8 cellular contexts compared by ENCODE assay signal in the genomic region with DNA sequence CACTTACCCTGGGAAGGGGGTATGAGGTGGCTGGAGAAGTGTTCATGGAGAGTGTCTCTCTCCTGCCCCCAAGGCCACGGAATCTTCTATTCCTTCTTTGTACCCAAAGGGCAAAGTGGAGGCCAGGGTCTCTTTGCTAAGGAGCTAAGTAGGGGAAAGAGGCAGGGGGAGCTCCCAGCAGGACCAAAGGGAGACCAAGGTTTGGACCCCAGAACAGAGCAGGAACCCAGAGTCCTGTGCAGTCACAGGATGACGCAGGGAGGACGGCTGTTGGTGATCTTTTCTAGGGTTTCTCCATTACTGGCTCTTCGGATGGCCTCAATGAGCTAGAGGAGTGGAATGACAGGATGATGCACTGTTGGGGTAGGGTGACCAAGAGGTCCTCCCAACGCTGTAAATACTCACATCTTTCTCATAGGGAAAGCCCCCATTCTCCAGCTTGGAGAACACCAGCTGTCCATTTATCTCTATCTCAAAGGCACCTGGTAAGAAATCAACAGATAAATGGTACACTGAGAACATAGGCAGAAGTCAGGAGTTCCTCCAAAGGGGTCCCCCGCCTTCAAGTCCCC. TPM values are rescaled to one million over a fixed set of nuclear protein-coding genes. Genes with fewer than 3 reads are reported as not detected.
DNase-seq lines count a peak whose midpoint lies in the region; ATAC-seq, FAIRE-seq and TF ChIP-seq lines count a peak whose summit lies in the region.

No MANE protein-coding gene starts in this region.

- peaks cover 16% of the 10 kb centered on the region for H3K4me1 Mint-ChIP-seq in activated CD4-positive, alpha-beta T cell treated with anti-CD3 and anti-CD28 coated beads, Interleukin-2, amount 10 ng/mL, durations not matched to agents 24 days and 14 days

- H3K9me3 ChIP-seq in kidney (ENCODE audit: control insufficient read depth in 1 of 2, low read length in 2 of 2): no peaks in the 10 kb centered on the region

- no peak for ATAC-seq in activated naive CD4-positive, alpha-beta T cell treated with anti-CD3 and anti-CD28 coated beads, Interleukin-2, amount 50 U/mL, for 72 hours

- intact Hi-C loops in activated CD4-positive, alpha-beta T cell treated with anti-CD3 and anti-CD28 coated beads, Interleukin-2, amount 10 ng/mL, durations not matched to agents 24 days and 14 days (cut with micrococcal nuclease): no loop called here
- intact Hi-C loops in kidney (cut with DNase I): no loop called here

- peaks cover 8 to 10% of the 10 kb centered on the region in 2 donors for H3K4me1 ChIP-seq in kidney (ENCODE audit: control insufficient read depth in 1 of 2, insufficient read depth in 1 of 2, low read depth in 1 of 2, low read length in 2 of 2)

- H3K4me3 Mint-ChIP-seq in activated CD4-positive, alpha-beta T cell treated with anti-CD3 and anti-CD28 coated beads, Interleukin-2, amount 10 ng/mL, durations not matched to agents 24 days and 14 days: peak overlapping the region; percentile 95

- H3K9me3 Mint-ChIP-seq in activated CD4-positive, alpha-beta T cell treated with anti-CD3 and anti-CD28 coated beads, Interleukin-2, amount 10 ng/mL, durations not matched to agents 24 days and 14 days: no peaks in the 10 kb centered on the region
- H3K9me3 Mint-ChIP-seq in activated naive CD4-positive, alpha-beta T cell treated with anti-CD3 and anti-CD28 coated beads, Interleukin-2, amount 50 U/mL, for 72 hours: no peaks in the 10 kb centered on the region

- H3K9ac ChIP-seq in kidney (ENCODE audit: low read length in 2 of 2): peak overlapping the region; percentile 56 to 82

- peak overlapping the region; percentile 75 to 82 for H3K4me3 ChIP-seq in kidney (ENCODE audit: low read length in 2 of 2)

- no peak for FAIRE-seq in kidney (lab: Jason Lieb, UNC)

- H3K27ac Mint-ChIP-seq in activated CD4-positive, alpha-beta T cell treated with anti-CD3 and anti-CD28 coated beads, Interleukin-2, amount 10 ng/mL, durations not matched to agents 24 days and 14 days: peak overlapping the region; percentile 92
- peak overlapping the region; percentile 92 to 96 for H3K27ac Mint-ChIP-seq in activated naive CD4-positive, alpha-beta T cell treated with anti-CD3 and anti-CD28 coated beads, Interleukin-2, amount 50 U/mL, for 72 hours

- H3K27ac ChIP-seq in kidney (ENCODE audit: low read depth in 2 of 2, low read length in 2 of 2): peak overlapping the region; percentile 78 to 91
- peak overlapping the region; percentile 65 for H3K27ac ChIP-seq in temporal lobe (ENCODE audit: low read depth, low read length)

- TF ChIP-seq CTCF in kidney (IDR thresholded peaks at IDR 0.05; ENCODE audit: borderline replicate concordance, extremely low read depth, insufficient read depth): no peak

- H3K36me3 ChIP-seq in kidney (ENCODE audit: control insufficient read depth in 1 of 2, insufficient read depth in 2 of 2, low read length in 2 of 2): peaks cover 14 to 33% of the 10 kb centered on the region in 2 donors

- no peak for DNase-seq in activated CD4-positive, alpha-beta T cell treated with anti-CD3 and anti-CD28 coated beads, Interleukin-2, amount 10 ng/mL, durations not matched to agents 24 days and 14 days
- DNase-seq in activated CD4-positive, alpha-beta T cell treated with anti-CD3 and anti-CD28 coated beads, Interleukin-2, amount 50 U/mL, for 48 hours: no peak
- no peak for DNase-seq in activated naive CD4-positive, alpha-beta T cell treated with anti-CD3 and anti-CD28 coated beads, Interleukin-2, amount 50 U/mL, for 72 hours (ENCODE audit: low spot score in 2 of 2)
- DNase-seq in kidney (no peak), glomerular visceral epithelial cell (ENCODE audit: extremely low spot score) (no peak), MV-4-11 (lab: John Stamatoyannopoulos, UW) (no peak)
- DNase-seq in stimulated activated CD4-positive, alpha-beta T cell treated with anti-CD3 and anti-CD28 coated beads, Interleukin-4, amount 100 ng/mL, for 1 hour: no peak

- peaks cover 17% of the 10 kb centered on the region for H3K36me3 Mint-ChIP-seq in activated CD4-positive, alpha-beta T cell treated with anti-CD3 and anti-CD28 coated beads, Interleukin-2, amount 10 ng/mL, durations not matched to agents 24 days and 14 days (ENCODE audit: low read depth)
- peaks cover 5 to 17% of the 10 kb centered on the region in 2 donors for H3K36me3 Mint-ChIP-seq in activated naive CD4-positive, alpha-beta T cell treated with anti-CD3 and anti-CD28 coated beads, Interleukin-2, amount 50 U/mL, for 72 hours

- H3K27me3 Mint-ChIP-seq in activated CD4-positive, alpha-beta T cell treated with anti-CD3 and anti-CD28 coated beads, Interleukin-2, amount 10 ng/mL, durations not matched to agents 24 days and 14 days: no peaks in the 10 kb centered on the region

RNA-seq across cellular contexts. Expression of a gene that starts 1.0 kb away (rescaled TPM):
- 29.8 and 33.4 TPM in 2 replicates for total RNA-seq in activated CD4-positive, alpha-beta T cell treated with anti-CD3 and anti-CD28 coated beads, Interleukin-2, amount 10 ng/mL, durations not matched to agents 24 days and 14 days
- total RNA-seq in activated naive CD4-positive, alpha-beta T cell treated with anti-CD3 and anti-CD28 coated beads, Interleukin-2, amount 50 U/mL, for 72 hours: 10 to 100 TPM; 32.2 to 41.1 TPM
- total RNA-seq in kidney (51.6 TPM), temporal lobe (11.1 TPM)
- 186 TPM for polyA plus RNA-seq in kidney (ENCODE audit: insufficient read depth, low read depth, low replicate concordance)

RNA-seq across cellular contexts. Expression of a gene that starts 8.4 kb away (rescaled TPM):
- total RNA-seq in activated CD4-positive, alpha-beta T cell treated with anti-CD3 and anti-CD28 coated beads, Interleukin-2, amount 10 ng/mL, durations not matched to agents 24 days and 14 days: 0.30 TPM in 1 of 2 replicates, not detected in the other
- total RNA-seq in activated naive CD4-positive, alpha-beta T cell treated with anti-CD3 and anti-CD28 coated beads, Interleukin-2, amount 50 U/mL, for 72 hours: 1 to 10 TPM; 3.1 to 3.9 TPM
- total RNA-seq in kidney (72.5 TPM), temporal lobe (0.25 TPM)
- polyA plus RNA-seq in kidney (ENCODE audit: insufficient read depth, low read depth, low replicate concordance): 20.9 TPM

RNA-seq across cellular contexts. Expression of a gene that starts 29.5 kb away (rescaled TPM):
- total RNA-seq in activated CD4-positive, alpha-beta T cell treated with anti-CD3 and anti-CD28 coated beads, Interleukin-2, amount 10 ng/mL, durations not matched to agents 24 days and 14 days: 3.1 and 4.3 TPM in 2 replicates
- 1 to 10 TPM; 3.2 to 7.8 TPM for total RNA-seq in activated naive CD4-positive, alpha-beta T cell treated with anti-CD3 and anti-CD28 coated beads, Interleukin-2, amount 50 U/mL, for 72 hours
- total RNA-seq in kidney (186 TPM), temporal lobe (12.8 TPM)
- 76.5 TPM for polyA plus RNA-seq in kidney (ENCODE audit: insufficient read depth, low read depth, low replicate concordance)

RNA-seq across cellular contexts. Expression of a gene that starts 41.5 kb away (rescaled TPM):
- 12.5 and 13.5 TPM in 2 replicates for total RNA-seq in activated CD4-positive, alpha-beta T cell treated with anti-CD3 and anti-CD28 coated beads, Interleukin-2, amount 10 ng/mL, durations not matched to agents 24 days and 14 days
- 10 to 100 TPM in 1 of 2 donors, 1 to 10 TPM in 1; 7.9 to 16.0 TPM for total RNA-seq in activated naive CD4-positive, alpha-beta T cell treated with anti-CD3 and anti-CD28 coated beads, Interleukin-2, amount 50 U/mL, for 72 hours
- total RNA-seq in kidney: 48.5 TPM
- 33.8 TPM for polyA plus RNA-seq in kidney (ENCODE audit: insufficient read depth, low read depth, low replicate concordance)
- total RNA-seq in temporal lobe: 7.9 TPM

Comparison
In these comparisons a context has a peak if more than half of its experiments do, and no peak if none do; other contexts are left out.
1. RNA of a gene that starts 8.4 kb away (total RNA-seq): 72.5 TPM in kidney (single experiment); 3.1 to 3.9 TPM in activated naive CD4-positive, alpha-beta T cell treated with anti-CD3 and anti-CD28 coated beads, Interleukin-2, amount 50 U/mL, for 72 hours, 0.30 TPM in activated CD4-positive, alpha-beta T cell treated with anti-CD3 and anti-CD28 coated beads, Interleukin-2, amount 10 ng/mL, durations not matched to agents 24 days and 14 days and 0.25 TPM in temporal lobe (single experiment); every median in the first group is over 10 times any median in the second.
2. RNA of a gene that starts 29.5 kb away (total RNA-seq): 186 TPM in kidney (single experiment); 12.8 TPM in temporal lobe (single experiment), 3.2 to 7.8 TPM in activated naive CD4-positive, alpha-beta T cell treated with anti-CD3 and anti-CD28 coated beads, Interleukin-2, amount 50 U/mL, for 72 hours and 3.1 to 4.3 TPM in activated CD4-positive, alpha-beta T cell treated with anti-CD3 and anti-CD28 coated beads, Interleukin-2, amount 10 ng/mL, durations not matched to agents 24 days and 14 days; every median in the first group is over 10 times any median in the second.